Comparison of ENCODE assay signal across 26 cellular contexts in genomic region chr10:123550680-123551096, GRCh38.
DNase-seq lines count a peak whose midpoint lies in the region; ATAC-seq, FAIRE-seq and TF ChIP-seq lines count a peak whose summit lies in the region.
"Had no signal": no experiment of that assay in that cellular context is flagged by ENCODE, and none has a peak within 500 bp of the region (broad histone marks: within the 10 kb centered on the region; RNA-seq: fewer than 3 reads in every experiment).

No MANE protein-coding gene starts in this region.

- H3K36me3 ChIP-seq in KOPT-K1 (ENCODE audit: insufficient read depth, low read length) (no peaks in the 10 kb centered on the region), H1 (ENCODE audit: control insufficient read depth in 2 of 4, insufficient read depth in 4 of 4, low read length in 3 of 4) (peaks cover 0 to 3% (median 0%) of the 10 kb centered on the region in 4 experiments; a peak in 1 of 8 replicates), suprapubic skin (no peaks in the 10 kb centered on the region), BE2C (no peaks in the 10 kb centered on the region)

- H3K79me2 ChIP-seq in H1 (ENCODE audit: control insufficient read depth in 1 of 2, insufficient read depth in 2 of 2, low read length in 2 of 2) = no peaks in the 10 kb centered on the region

- no peak for ATAC-seq in HG02870 (IDR thresholded peaks at IDR 0.05; ENCODE audit: unreplicated experiment)
- ATAC-seq: T-cell had no signal

- H2BK5ac ChIP-seq in H1 (ENCODE audit: low read depth, low read length) = no peak overlapping the region

- no peak overlapping the region for H2BK12ac ChIP-seq in H1 (ENCODE audit: low read depth, low read length)

- H3K9me3 ChIP-seq in KOPT-K1 (ENCODE audit: insufficient read depth, low read length, poor library complexity, severe bottlenecking) (peaks cover 5% of the 10 kb centered on the region), H1 (ENCODE audit: insufficient read depth in 2 of 2, low read depth in 1 of 2, low read length in 1 of 2) (0 out of 4 replicates have a peak, but pooled peaks cover 0 to 3% of the 10 kb centered on the region in 2 experiments), suprapubic skin (no peaks in the 10 kb centered on the region), BE2C (no peaks in the 10 kb centered on the region)

- H4K20me1 ChIP-seq in H1 (replicated peaks in 1 of 2; ENCODE audit: control insufficient read depth in 1 of 2, insufficient read depth in 2 of 2, low read length in 2 of 2) = no peaks in the 10 kb centered on the region

- H2BK20ac ChIP-seq in H1 (ENCODE audit: low read length) = no peak overlapping the region

- no peaks in the 10 kb centered on the region; a peak in 2 of 7 replicates for H3K27me3 ChIP-seq in H1 (replicated peaks in 1 of 4; ENCODE audit: control insufficient read depth in 3 of 4, extremely low read depth in 1 of 4, insufficient read depth in 3 of 4, low read length in 3 of 4)
- peaks cover 41% of the 10 kb centered on the region for H3K27me3 ChIP-seq in suprapubic skin
- H3K27me3 ChIP-seq in BE2C = peaks cover 14% of the 10 kb centered on the region

- CTCF ChIA-PET in H1 (lab: Charles Lee; ENCODE audit: partially characterized antibody) = no interaction called here

- H3K4me2 ChIP-seq in H1 (ENCODE audit: insufficient read depth in 1 of 2, low read depth in 2 of 2, low read length in 2 of 2) = no peak overlapping the region
- H3K4me2 ChIP-seq: KMS-11 had no signal

- H4K91ac ChIP-seq in H1 (replicated peaks; ENCODE audit: insufficient read length, low read length) = no peak overlapping the region

- no peak overlapping the region for H3K14ac ChIP-seq in H1 (ENCODE audit: insufficient read length)

- TF ChIP-seq POLR2A in GM12891 (IDR thresholded peaks at IDR 0.05; ENCODE audit: low read depth, low read length) (no peak), H1 (IDR thresholded peaks at IDR 0.05; ENCODE audit: control extremely low read depth in 1 of 2, low read depth in 2 of 2, low read length in 2 of 2) (no peak), suprapubic skin (IDR thresholded peaks at IDR 0.05) (no peak)

- H3K23me2 ChIP-seq in H1 (ENCODE audit: low read depth, low read length) = no peaks in the 10 kb centered on the region

- POLR2A ChIA-PET in H1 (lab: Charles Lee; ENCODE audit: partially characterized antibody) = no interaction called here

- TF ChIP-seq RAD21 in H1 (IDR thresholded peaks at IDR 0.05 in 1 of 2, conservative IDR thresholded peaks at IDR 0.05 in 1 of 2; ENCODE audit: low read depth in 2 of 2, low read length in 2 of 2) = no peak

- H4K8ac ChIP-seq in H1 (ENCODE audit: extremely low read depth, insufficient read depth, low read length) = no peak overlapping the region

- no peak overlapping the region for H2AK5ac ChIP-seq in H1 (ENCODE audit: low read depth, low read length)

- H3K9ac ChIP-seq in H1 (replicated peaks in 1 of 4; ENCODE audit: extremely low read depth in 1 of 4, low read depth in 3 of 4, low read length in 3 of 4) = no peak overlapping the region
- H3K9ac ChIP-seq: KMS-11 had no signal

- TF ChIP-seq EP300 in H1 (IDR thresholded peaks at IDR 0.05; ENCODE audit: borderline replicate concordance in 1 of 2, low read depth in 2 of 2, low read length in 2 of 2) = no peak
- TF ChIP-seq EP300 in suprapubic skin (IDR thresholded peaks at IDR 0.05) = no peak

- TF ChIP-seq CTCF in H1 (IDR thresholded peaks at IDR 0.05; ENCODE audit: control extremely low read depth in 1 of 3, insufficient read depth in 1 of 3, low read depth in 1 of 3, low read length in 3 of 3) (no peak), suprapubic skin (IDR thresholded peaks at IDR 0.05) (no peak), BE2C (IDR thresholded peaks at IDR 0.05; ENCODE audit: low read depth, low read length) (no peak)

- H2AFZ ChIP-seq in H1 (ENCODE audit: low read length) = no peak overlapping the region

- H2BK120ac ChIP-seq in H1 (replicated peaks; ENCODE audit: low read depth, low read length) = no peak overlapping the region

- WGBS in H1 (ENCODE audit: extremely low coverage in 1 of 2, insufficient coverage in 1 of 2, insufficient read length in 1 of 2, insufficient replicate concordance in 2 of 2, low coverage in 1 of 2, low lambda C conversion rate in 2 of 2, missing lambda C conversion rate in 1 of 2), 2 experiments = 65% methylated on average over 9 of the region's 9 CpGs; no CpG with 5 or more reads in 1 of the 2 experiments
- WGBS in suprapubic skin = 51% methylated on average over 8 of the region's 9 CpGs

- H4K5ac ChIP-seq in H1 (ENCODE audit: insufficient read length, low read depth, low read length) = no peak overlapping the region

- FAIRE-seq in GM12891 (lab: Jason Lieb, UNC) (peak; percentile 75), H1 (lab: Jason Lieb, UNC) (no peak)
- FAIRE-seq: GM19239 had no signal

- no peak overlapping the region for H3K23ac ChIP-seq in H1 (ENCODE audit: insufficient read length)

- H2BK15ac ChIP-seq in H1 (ENCODE audit: low read length) = no peak overlapping the region

- H3K27ac ChIP-seq in KOPT-K1 (ENCODE audit: low read depth, low read length, poor library complexity, severe bottlenecking) (peak overlapping the region; percentile 16), H1 (ENCODE audit: low read depth, low read length) (no peak overlapping the region), suprapubic skin (no peak overlapping the region)
- H3K27ac ChIP-seq: HL-60, KMS-11 had no signal

- no peak overlapping the region for H3K56ac ChIP-seq in H1 (replicated peaks; ENCODE audit: insufficient read length, low read depth, low read length)

- no peak for DNase-seq in GM12891 (ENCODE audit: insufficient read length, low spot score)
- DNase-seq in H1 (ENCODE audit: low read depth in 1 of 2, low spot score in 2 of 2) = peak in 1 of 2 experiments; percentile 46
- DNase-seq in suprapubic skin (ENCODE audit: low spot score in 2 of 2) = peak; percentile 17 to 61
- no peak for DNase-seq in cerebellar nuclear complex (lab: John Stamatoyannopoulos, UW)
- no peak for DNase-seq in GOT3 (lab: John Stamatoyannopoulos, UW)
- no peak for DNase-seq in BE2C
- DNase-seq: Calu3; DMS79 treated with DMSO at 0.1 percent for 48 hours; GF-D8; H9; HFFc6; NCI-H1092; NCI-H1417 treated with DMSO at 0.1 percent for 48 hours; NCI-H1694 treated with DMSO at 0.1 percent for 48 hours; NCI-H2081; NCI-H2227 treated with DMSO at 0.1 percent for 48 hours; NCI-H748 treated with DMSO at 0.1 percent for 48 hours; NK-92 treated with Interleukin-12 subunit alpha and Interleukin-12 subunit beta, amount 100 ng/mL, for 24 hours; RPMI8226; SHP77; T-cell had no signal

- H3K4ac ChIP-seq in H1 (replicated peaks; ENCODE audit: insufficient read length, low read depth, low read length) = no peak overlapping the region

- H3K79me1 ChIP-seq in H1 (ENCODE audit: low read depth, low read length) = no peaks in the 10 kb centered on the region

- H3K4me1 ChIP-seq in H1 (replicated peaks in 1 of 4; ENCODE audit: control insufficient read depth in 3 of 4, insufficient read depth in 4 of 4, low read length in 3 of 4) (peaks cover 0 to 6% (median 2%) of the 10 kb centered on the region in 4 experiments; a peak in 2 of 7 replicates), suprapubic skin (no peaks in the 10 kb centered on the region), BE2C (no peaks in the 10 kb centered on the region)

- H3K4me3 ChIP-seq in H1 (ENCODE audit: extremely low read depth in 1 of 4, insufficient read depth in 2 of 4, low read depth in 3 of 4, low read length in 4 of 4) (no peak overlapping the region), suprapubic skin (no peak overlapping the region), BE2C (ENCODE audit: low read depth, low read length) (no peak overlapping the region)

- no peak overlapping the region for H3K18ac ChIP-seq in H1 (ENCODE audit: extremely low read depth, low read length)

TF ChIP-seq in GM12891, 5 proteins besides CTCF, POLR2A, EP300 and RAD21:
- TF ChIP-seq PAX5 (IDR thresholded peaks at IDR 0.05; ENCODE audit: insufficient read depth, low read length, severe bottlenecking) = no peak
- TF ChIP-seq POU2F2 (IDR thresholded peaks at IDR 0.05; ENCODE audit: low read depth, low read length) = peak; percentile 53; the same call in 1 of the 2 replicates

TF ChIP-seq in H1, 55 proteins besides CTCF, POLR2A, EP300 and RAD21:
- TF ChIP-seq FOSL1 (IDR thresholded peaks at IDR 0.05; ENCODE audit: insufficient read depth, low read depth, low read length) (0 out of 2 replicates have a peak, but pooled peaks have one; percentile 69), MAX (IDR thresholded peaks at IDR 0.05) (0 out of 2 replicates have a peak, but pooled peaks have one; percentile 10), YY1 (IDR thresholded peaks at IDR 0.05; ENCODE audit: low read depth, low read length) (no peak), HDAC2 (IDR thresholded peaks at IDR 0.05; ENCODE audit: borderline replicate concordance in 1 of 2, low read depth in 2 of 2, low read length in 2 of 2) (peak in 1 of 2 experiments; percentile 83; a peak in 2 of 4 replicates), KDM1A (IDR thresholded peaks at IDR 0.05; ENCODE audit: borderline replicate concordance, low read length) (peak; percentile 86; the same call in 1 of the 2 replicates), CHD2 (IDR thresholded peaks at IDR 0.05; ENCODE audit: low read length) (no peak)

Comparison
In these comparisons a context has a peak if more than half of its experiments do, and no peak if none do; other contexts are left out.
1. DNase-seq: peak in suprapubic skin (2 of 2); none in GM12891 (single experiment), cerebellar nuclear complex (0 of 2), GOT3 (single experiment) and BE2C (single experiment).